In the genomic region with DNA sequence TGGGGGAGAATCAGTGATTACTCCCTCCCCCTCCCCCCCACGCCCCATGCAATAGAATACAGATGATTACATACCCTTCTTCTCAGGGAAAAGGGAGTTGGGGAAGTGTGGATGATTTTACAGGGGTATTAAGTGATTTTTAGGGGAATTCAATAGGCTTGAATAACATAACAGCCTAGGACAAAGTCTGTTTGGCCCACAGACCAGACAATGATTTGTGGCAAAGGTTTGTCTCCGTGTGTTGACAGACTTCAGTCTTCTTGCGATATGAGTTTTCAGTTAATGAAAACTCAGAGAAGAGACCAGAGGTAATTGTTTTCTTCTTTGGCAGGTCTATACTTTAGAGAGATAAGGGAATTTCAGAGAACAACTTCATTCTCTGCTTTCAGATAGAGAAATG, we compare ENCODE assay signal across 16 cellular contexts.
DNase-seq lines count a peak whose midpoint lies in the region; ATAC-seq and TF ChIP-seq lines count a peak whose summit lies in the region.
"Had no signal": no experiment of that assay in that cellular context is flagged by ENCODE, and none has a peak within 500 bp of the region (broad histone marks: within the 10 kb centered on the region; RNA-seq: fewer than 3 reads in every experiment).

No MANE protein-coding gene starts in this region.

- no peaks in the 10 kb centered on the region for H3K27me3 ChIP-seq in HUES6 (ENCODE audit: control insufficient read depth, insufficient read depth, low read length)

- peak overlapping the region; percentile 15 for H3K4me3 Mint-ChIP-seq in activated T-cell treated with anti-CD3 and anti-CD28 coated beads, Interleukin-2, amount 50 U/mL, for 24 hours
- no peak overlapping the region for H3K4me3 Mint-ChIP-seq in activated CD4-positive, alpha-beta memory T cell treated with anti-CD3 and anti-CD28 coated beads, Interleukin-2, amount 10 ng/mL, durations not matched to agents 7 days and 5 days
- peak overlapping the region; percentile 11 for H3K4me3 Mint-ChIP-seq in nephron progenitor cell
- no peak overlapping the region for H3K4me3 Mint-ChIP-seq in stimulated activated memory B cell treated with anti-CD40 and anti-IgM and Interleukin-4, amounts not matched to agents 10 μg/mL and 1 μg/mL and 100 μg/mL, for 72 hours
- H3K4me3 Mint-ChIP-seq: T-helper 1 cell treated with Interleukin-12 subunit alpha and Interleukin-12 subunit beta and Interleukin-4 antibody, amounts not matched to agents 30 μg/mL and 1 μg/mL, for 36 hours had no signal

- H3K4me3 ChIP-seq in HUES6 (ENCODE audit: low read depth, low read length), result no peak overlapping the region

- peak overlapping the region; percentile 22 for H3K9ac ChIP-seq in HUES6 (ENCODE audit: low read length)

- no peak for TF ChIP-seq CTCF in nephron progenitor cell (IDR thresholded peaks at IDR 0.05)

- H3K9me3 Mint-ChIP-seq in activated T-cell treated with anti-CD3 and anti-CD28 coated beads, Interleukin-2, amount 50 U/mL, for 24 hours, result no peaks in the 10 kb centered on the region
- no peaks in the 10 kb centered on the region for H3K9me3 Mint-ChIP-seq in activated CD4-positive, alpha-beta memory T cell treated with anti-CD3 and anti-CD28 coated beads, Interleukin-2, amount 10 ng/mL, durations not matched to agents 7 days and 5 days
- peaks cover 4% of the 10 kb centered on the region for H3K9me3 Mint-ChIP-seq in nephron progenitor cell
- peaks cover 3% of the 10 kb centered on the region for H3K9me3 Mint-ChIP-seq in stimulated activated memory B cell treated with anti-CD40 and anti-IgM and Interleukin-4, amounts not matched to agents 10 μg/mL and 1 μg/mL and 100 μg/mL, for 72 hours
- H3K9me3 Mint-ChIP-seq: T-helper 1 cell treated with Interleukin-12 subunit alpha and Interleukin-12 subunit beta and Interleukin-4 antibody, amounts not matched to agents 30 μg/mL and 1 μg/mL, for 36 hours had no signal

- peak overlapping the region; percentile 60 for H3K27ac Mint-ChIP-seq in activated T-cell treated with anti-CD3 and anti-CD28 coated beads, Interleukin-2, amount 50 U/mL, for 24 hours
- H3K27ac Mint-ChIP-seq in activated CD4-positive, alpha-beta memory T cell treated with anti-CD3 and anti-CD28 coated beads, Interleukin-2, amount 10 ng/mL, durations not matched to agents 7 days and 5 days, result peak overlapping the region; percentile 44
- peak overlapping the region; percentile 70 for H3K27ac Mint-ChIP-seq in nephron progenitor cell
- H3K27ac Mint-ChIP-seq in stimulated activated memory B cell treated with anti-CD40 and anti-IgM and Interleukin-4, amounts not matched to agents 10 μg/mL and 1 μg/mL and 100 μg/mL, for 72 hours, result no peak overlapping the region

- no peaks in the 10 kb centered on the region for H3K36me3 ChIP-seq in HUES6 (ENCODE audit: control insufficient read depth, insufficient read depth, low read length)

- H3K9me3 ChIP-seq in HUES6 (ENCODE audit: control insufficient read depth, insufficient read depth, low read depth, low read length), result no peaks in the 10 kb centered on the region

- POLR2A ChIA-PET in activated CD4-positive, alpha-beta memory T cell treated with anti-CD3 and anti-CD28 coated beads, Interleukin-2, amount 10 ng/mL, durations not matched to agents 7 days and 5 days (lab: Charles Lee), result interaction anchor here (0.9 to 9.2 kb wide), 9 partner anchors 9 to 1796 kb away, joined by 3 to 726 read pairs (median 8); a partner anchor contains a TSS

- H3K4me1 Mint-ChIP-seq in activated T-cell treated with anti-CD3 and anti-CD28 coated beads, Interleukin-2, amount 50 U/mL, for 24 hours (ENCODE audit: low read depth), result peaks cover 40% of the 10 kb centered on the region
- H3K4me1 Mint-ChIP-seq in activated CD4-positive, alpha-beta memory T cell treated with anti-CD3 and anti-CD28 coated beads, Interleukin-2, amount 10 ng/mL, durations not matched to agents 7 days and 5 days, result peaks cover 52% of the 10 kb centered on the region
- peaks cover 62% of the 10 kb centered on the region for H3K4me1 Mint-ChIP-seq in nephron progenitor cell
- H3K4me1 Mint-ChIP-seq in stimulated activated memory B cell treated with anti-CD40 and anti-IgM and Interleukin-4, amounts not matched to agents 10 μg/mL and 1 μg/mL and 100 μg/mL, for 72 hours, result peaks cover 25% of the 10 kb centered on the region

- no peak for ATAC-seq in stimulated activated memory B cell treated with anti-CD40 and anti-IgM and Interleukin-4, amounts not matched to agents 10 μg/mL and 1 μg/mL and 100 μg/mL, for 72 hours
- ATAC-seq: left ventricle myocardium superior had no signal

- CTCF ChIA-PET in activated CD4-positive, alpha-beta memory T cell treated with anti-CD3 and anti-CD28 coated beads, Interleukin-2, amount 10 ng/mL, durations not matched to agents 7 days and 5 days (lab: Charles Lee), result no interaction called here

- no peak for DNase-seq in activated T-cell treated with anti-CD3 and anti-CD28 coated beads, Interleukin-2, amount 50 U/mL, for 24 hours
- DNase-seq in activated T-cell treated with anti-CD3 and anti-CD28 coated beads for 4 hours (no peak), nephron progenitor cell (no peak), NCI-H1105 treated with DMSO at 0.1 percent for 48 hours (lab: John Stamatoyannopoulos, UW) (no peak), cerebellar cortex (ENCODE audit: low spot score) (no peak)
- DNase-seq in activated CD4-positive, alpha-beta memory T cell treated with anti-CD3 and anti-CD28 coated beads, Interleukin-2, amount 10 ng/mL, durations not matched to agents 7 days and 5 days, result no peak
- DNase-seq: activated CD4-positive, CD25-positive, alpha-beta regulatory T cell; activated T-cell treated with anti-CD3 and anti-CD28 coated beads, Interleukin-2, amount 50 U/mL, for 1 hour; aorta; foreskin fibroblast; left ventricle myocardium superior; NCI-H1417 treated with DMSO at 0.1 percent for 48 hours; NCI-H510A treated with DMSO at 0.1 percent for 48 hours had no signal

- no peaks in the 10 kb centered on the region for H3K36me3 Mint-ChIP-seq in activated T-cell treated with anti-CD3 and anti-CD28 coated beads, Interleukin-2, amount 50 U/mL, for 24 hours (ENCODE audit: low read depth)
- peaks cover 3% of the 10 kb centered on the region for H3K36me3 Mint-ChIP-seq in activated CD4-positive, alpha-beta memory T cell treated with anti-CD3 and anti-CD28 coated beads, Interleukin-2, amount 10 ng/mL, durations not matched to agents 7 days and 5 days (ENCODE audit: low read depth)
- no peaks in the 10 kb centered on the region for H3K36me3 Mint-ChIP-seq in nephron progenitor cell (ENCODE audit: low read depth)
- no peaks in the 10 kb centered on the region for H3K36me3 Mint-ChIP-seq in stimulated activated memory B cell treated with anti-CD40 and anti-IgM and Interleukin-4, amounts not matched to agents 10 μg/mL and 1 μg/mL and 100 μg/mL, for 72 hours

- no peaks in the 10 kb centered on the region for H3K27me3 Mint-ChIP-seq in activated T-cell treated with anti-CD3 and anti-CD28 coated beads, Interleukin-2, amount 50 U/mL, for 24 hours
- no peaks in the 10 kb centered on the region for H3K27me3 Mint-ChIP-seq in activated CD4-positive, alpha-beta memory T cell treated with anti-CD3 and anti-CD28 coated beads, Interleukin-2, amount 10 ng/mL, durations not matched to agents 7 days and 5 days
- peaks cover 4% of the 10 kb centered on the region for H3K27me3 Mint-ChIP-seq in nephron progenitor cell (ENCODE audit: low read depth, poor library complexity)
- no peaks in the 10 kb centered on the region for H3K27me3 Mint-ChIP-seq in stimulated activated memory B cell treated with anti-CD40 and anti-IgM and Interleukin-4, amounts not matched to agents 10 μg/mL and 1 μg/mL and 100 μg/mL, for 72 hours

- peak overlapping the region; percentile 88; the same call in 1 of the 2 replicates for H3K27ac ChIP-seq in HUES6 (ENCODE audit: low read depth, low read length)

- peaks cover 14% of the 10 kb centered on the region; the same call in 1 of the 2 replicates for H3K4me1 ChIP-seq in HUES6 (ENCODE audit: control insufficient read depth, insufficient read depth, low read length)

Comparison
In these comparisons a context has a peak if more than half of its experiments do, and no peak if none do; other contexts are left out.
1. H3K4me3 Mint-ChIP-seq: peak in activated T-cell treated with anti-CD3 and anti-CD28 coated beads, Interleukin-2, amount 50 U/mL, for 24 hours (single experiment) and nephron progenitor cell (single experiment); none in activated CD4-positive, alpha-beta memory T cell treated with anti-CD3 and anti-CD28 coated beads, Interleukin-2, amount 10 ng/mL, durations not matched to agents 7 days and 5 days (single experiment) and stimulated activated memory B cell treated with anti-CD40 and anti-IgM and Interleukin-4, amounts not matched to agents 10 μg/mL and 1 μg/mL and 100 μg/mL, for 72 hours (single experiment).